Comparison of ENCODE assay signal across 18 cellular contexts in the genomic region with DNA sequence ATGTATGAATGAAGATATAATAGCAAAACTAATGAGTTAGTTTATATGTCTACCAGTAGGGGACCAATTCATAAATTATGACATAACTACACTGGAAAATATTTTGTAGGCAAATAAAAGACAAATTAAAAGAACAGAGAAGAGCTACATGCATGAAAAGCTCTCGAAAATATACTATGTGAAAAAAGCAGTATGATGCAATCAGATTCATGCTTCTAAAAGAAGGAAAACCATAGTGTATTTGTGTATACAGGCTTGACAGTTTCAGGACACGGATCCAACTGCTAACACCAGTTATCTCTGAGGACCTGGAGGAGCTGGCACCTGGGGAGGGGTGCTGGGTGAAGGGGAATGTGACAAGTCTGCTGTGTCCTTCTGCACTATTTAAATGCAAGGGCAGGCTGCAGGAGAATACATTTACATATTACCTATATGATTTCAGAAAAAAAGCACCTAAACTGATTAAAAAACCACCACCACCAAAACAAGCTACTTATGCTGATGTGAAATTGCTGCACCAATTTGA. TPM values are rescaled to one million over a fixed set of nuclear protein-coding genes. Genes with fewer than 3 reads are reported as not detected.
A peak's percentile ranks its signal among the peaks of the same experiment; 100 is the strongest.
DNase-seq lines count a peak whose midpoint lies in the region; ATAC-seq and TF ChIP-seq lines count a peak whose summit lies in the region.
"Had no signal": no experiment of that assay in that cellular context is flagged by ENCODE, and none has a peak within 500 bp of the region (broad histone marks: within the 10 kb centered on the region; RNA-seq: fewer than 3 reads in every experiment).

No MANE protein-coding gene starts in this region.

- no peaks in the 10 kb centered on the region for H3K9me3 ChIP-seq in ascending aorta
- H3K9me3 ChIP-seq in iPS-20b (ENCODE audit: insufficient read depth, low read depth, low read length), result no peaks in the 10 kb centered on the region
- H3K9me3 ChIP-seq: esophagus squamous epithelium had no signal

- H3K27ac ChIP-seq in ascending aorta (peak overlapping the region; percentile 76 to 84), iPS-20b (ENCODE audit: low read length) (no peak overlapping the region)

- 0 out of 2 replicates have a peak overlapping the region, but pooled peaks have one; percentile 1 for H3K9ac ChIP-seq in iPS-20b (ENCODE audit: low read depth, low read length)

- intact Hi-C loops in Right ventricle myocardium inferior (cut with DNase I), result loop anchor here (2.0 kb wide), 1 partner anchor 30 kb away; no protein-coding TSS in a partner anchor
- intact Hi-C loops in cardiac septum (cut with DNase I), result no loop called here
- intact Hi-C loops in ascending aorta (cut with DNase I), result loop anchor here (10.0 kb wide), 1 partner anchor 958 kb away; a partner anchor contains a TSS

- H3K36me3 ChIP-seq in ascending aorta (no peaks in the 10 kb centered on the region), iPS-20b (ENCODE audit: insufficient read depth, low read depth, low read length) (no peaks in the 10 kb centered on the region)
- H3K36me3 ChIP-seq: esophagus squamous epithelium had no signal

- no peak for TF ChIP-seq CTCF in ascending aorta (IDR thresholded peaks at IDR 0.05)

- no peaks in the 10 kb centered on the region for H3K27me3 ChIP-seq in ascending aorta
- H3K27me3 ChIP-seq in iPS-20b (ENCODE audit: insufficient read depth, low read length), result no peaks in the 10 kb centered on the region
- H3K27me3 ChIP-seq: dorsolateral prefrontal cortex, esophagus squamous epithelium had no signal

- H3K4me1 ChIP-seq in ascending aorta, result peaks cover 14 to 31% of the 10 kb centered on the region in 2 donors
- H3K4me1 ChIP-seq in iPS-20b (ENCODE audit: insufficient read depth, low read length), result peaks cover 14% of the 10 kb centered on the region; the same call in 1 of the 2 replicates

- H3K4me3 ChIP-seq in ascending aorta (peak overlapping the region in 1 of 2 donors; percentile 52), iPS-20b (ENCODE audit: low read length) (no peak overlapping the region)
- H3K4me3 ChIP-seq: esophagus squamous epithelium had no signal

- DNase-seq in Right ventricle myocardium inferior (ENCODE audit: missing footprints) (no peak), cardiac septum (ENCODE audit: low spot score) (no peak), ascending aorta (ENCODE audit: low spot score in 2 of 2) (no peak), NCI-H82 treated with DMSO at 0.1 percent for 48 hours (lab: John Stamatoyannopoulos, UW; ENCODE audit: unreplicated experiment) (no peak)
- DNase-seq in stimulated activated CD4-positive, alpha-beta T cell treated with anti-CD3 and anti-CD28 coated beads, Interleukin-15, amount 100 ng/mL, for 24 hours, result no peak
- DNase-seq: activated CD4-positive, alpha-beta T cell treated with anti-CD3 and anti-CD28 coated beads, Interleukin-2, amount 50 U/mL, for 48 hours; activated T-cell treated with anti-CD3 and anti-CD28 coated beads, Interleukin-2, amount 50 U/mL, for 48 hours; esophagus squamous epithelium; glutamatergic neuron; mesenchymal stem cell; NCI-H2029 treated with DMSO at 0.1 percent for 48 hours; nephron progenitor cell; PC-3; stimulated activated naive CD8-positive, alpha-beta T cell treated with anti-CD3 and anti-CD28 coated beads, Interleukin-15, amount 100 ng/mL, for 72 hours had no signal

- ATAC-seq in Right ventricle myocardium inferior (peak; percentile 83), HG03432 (IDR thresholded peaks at IDR 0.05; ENCODE audit: unreplicated experiment) (no peak), GM21526 (IDR thresholded peaks at IDR 0.05; ENCODE audit: low FRiP score, unreplicated experiment) (no peak)
- ATAC-seq: PC-3; stimulated activated naive CD8-positive, alpha-beta T cell treated with anti-CD3 and anti-CD28 coated beads, Interleukin-15, amount 100 ng/mL, for 72 hours had no signal

RNA-seq across cellular contexts. Expression of a gene that starts 6.8 kb away (rescaled TPM):
- 45.3 TPM for total RNA-seq in Right ventricle myocardium inferior
- total RNA-seq in cardiac septum, result 40.0 TPM
- 89.2 TPM for total RNA-seq in ascending aorta
